Comparison of ENCODE assay signal across 16 cellular contexts in genomic region chr6:155693573-155694428, GRCh38.
A peak's percentile ranks its signal among the peaks of the same experiment; 100 is the strongest.
DNase-seq lines count a peak whose midpoint lies in the region; TF ChIP-seq lines count a peak whose summit lies in the region.
"Had no signal": no experiment of that assay in that cellular context is flagged by ENCODE, and none has a peak within 500 bp of the region (broad histone marks: within the 10 kb centered on the region; RNA-seq: fewer than 3 reads in every experiment).

No MANE protein-coding gene starts in this region.

- H3K36me3 Mint-ChIP-seq in CD14-positive monocyte: no peaks in the 10 kb centered on the region

- peak overlapping the region; percentile 54 to 64 (median 61) for H3K27ac ChIP-seq in transverse colon
- H3K27ac ChIP-seq: gastrocnemius medialis, testis had no signal

- H3K27ac Mint-ChIP-seq in CD14-positive monocyte: no peak overlapping the region
- H3K27ac Mint-ChIP-seq: activated CD8-positive, alpha-beta T cell treated with anti-CD3 and anti-CD28 coated beads, Interleukin-2, amount 10 ng/mL, durations not matched to agents 7 days and 5 days; activated T-helper 2 cell treated with anti-CD3 and anti-CD28 coated beads, Interferon-gamma antibody, Interleukin-2, Interleukin-4, amounts not matched to agents 10 μg/mL and 5 μg/mL and 100 μg/mL, durations not matched to agents 14 hours and 24 hours and 36 hours had no signal

- H3K9me3 ChIP-seq in transverse colon: no peaks in the 10 kb centered on the region
- H3K9me3 ChIP-seq: gastrocnemius medialis, testis had no signal

- H3K4me1 ChIP-seq in transverse colon: peaks cover 0 to 20% (median 3%) of the 10 kb centered on the region in 4 donors
- H3K4me1 ChIP-seq: gastrocnemius medialis, testis had no signal

- intact Hi-C loops in transverse colon (cut with DNase I; ENCODE audit: low total_unique reads) (no loop called here), CD14-positive monocyte (cut with micrococcal nuclease) (no loop called here)

- no peak overlapping the region for H3K4me3 ChIP-seq in transverse colon
- H3K4me3 ChIP-seq: gastrocnemius medialis, testis had no signal

- no peaks in the 10 kb centered on the region for H3K4me1 Mint-ChIP-seq in CD14-positive monocyte

- DNase-seq in NCI-H1092 treated with DMSO at 0.1 percent for 48 hours (lab: John Stamatoyannopoulos, UW) (peak; percentile 8), NCI-H1092 (lab: John Stamatoyannopoulos, UW) (no peak), NCI-H526 (lab: John Stamatoyannopoulos, UW) (peak; percentile 69 to 71), kidney glomerular epithelial cell (lab: John Stamatoyannopoulos, UW) (peak; percentile 88), transverse colon (peak; percentile 49), MV-4-11 (lab: John Stamatoyannopoulos, UW) (no peak), GM13977 (ENCODE audit: low spot score) (no peak), CD14-positive monocyte (ENCODE audit: low spot score) (no peak)
- DNase-seq: activated CD8-positive, alpha-beta T cell treated with anti-CD3 and anti-CD28 coated beads, Interleukin-2, amount 10 ng/mL, durations not matched to agents 7 days and 5 days; amygdala; gastrocnemius medialis; right cardiac atrium; stimulated activated CD4-positive, alpha-beta T cell treated with anti-CD3 and anti-CD28 coated beads, Interleukin-2, amount 100 ng/mL, for 24 hours; SW 1271; testis had no signal

- H3K4me3 Mint-ChIP-seq in CD14-positive monocyte: no peak overlapping the region
- H3K4me3 Mint-ChIP-seq: activated CD8-positive, alpha-beta T cell treated with anti-CD3 and anti-CD28 coated beads, Interleukin-2, amount 10 ng/mL, durations not matched to agents 7 days and 5 days had no signal

- TF ChIP-seq CTCF in transverse colon (IDR thresholded peaks at IDR 0.05): no peak
- TF ChIP-seq CTCF in GM13977 (IDR thresholded peaks at IDR 0.05; ENCODE audit: extremely low read depth, insufficient read depth, missing control alignments): no peak
- no peak for TF ChIP-seq CTCF in CD14-positive monocyte (IDR thresholded peaks at IDR 0.05)

- no peak for TF ChIP-seq POLR2A in transverse colon (IDR thresholded peaks at IDR 0.05)

- in situ Hi-C loops in transverse colon (cut with MboI; ENCODE audit: low pct_ligation_motif_present in 1 of 4, low pct_unique_long_range_greater_than_20kb in 1 of 4, low sequenced_read_pairs in 3 of 4): no loop called here
- in situ Hi-C loops in GM13977 (cut with MboI; ENCODE audit: low pct_unique_long_range_greater_than_20kb, low sequenced_read_pairs, unreplicated experiment): no loop called here

- 24 to 61% methylated on average over 4 to 10 of the region's 10 CpGs for WGBS in transverse colon (ENCODE audit: low coverage in 1 of 2), 2 donors

- TF ChIP-seq EP300 in transverse colon (IDR thresholded peaks at IDR 0.05; ENCODE audit: low read depth): no peak

- peaks cover 0 to 5% (median 3%) of the 10 kb centered on the region in 7 donors for H3K9me3 Mint-ChIP-seq in CD14-positive monocyte
- H3K9me3 Mint-ChIP-seq: activated T-helper 2 cell treated with anti-CD3 and anti-CD28 coated beads, Interferon-gamma antibody, Interleukin-2, Interleukin-4, amounts not matched to agents 10 μg/mL and 5 μg/mL and 100 μg/mL, durations not matched to agents 14 hours and 24 hours and 36 hours had no signal

- peaks cover 0 to 1% (median 0%) of the 10 kb centered on the region in 3 donors for H3K27me3 Mint-ChIP-seq in CD14-positive monocyte (ENCODE audit: low read depth in 3 of 3)

- H3K36me3 ChIP-seq in transverse colon: no peaks in the 10 kb centered on the region
- H3K36me3 ChIP-seq: gastrocnemius medialis had no signal

- no peaks in the 10 kb centered on the region for H3K27me3 ChIP-seq in transverse colon
- H3K27me3 ChIP-seq: gastrocnemius medialis, testis had no signal

Comparison
In these comparisons a context has a peak if more than half of its experiments do, and no peak if none do; other contexts are left out.
1. DNase-seq: peak in NCI-H1092 treated with DMSO at 0.1 percent for 48 hours (single experiment), NCI-H526 (2 of 2), kidney glomerular epithelial cell (single experiment) and transverse colon (single experiment); none in NCI-H1092 (single experiment), MV-4-11 (single experiment), GM13977 (single experiment) and CD14-positive monocyte (single experiment).